ENCODE assay signal across 31 cellular contexts in genomic region chr17:55292094-55292493, GRCh38. TPM values are rescaled to one million over a fixed set of nuclear protein-coding genes. Genes with fewer than 3 reads are reported as not detected.
"Had no signal": no experiment of that assay in that cellular context is flagged by ENCODE, and none has a peak within 500 bp of the region (broad histone marks: within the 10 kb centered on the region; RNA-seq: fewer than 3 reads in every experiment).

No MANE protein-coding gene starts in this region.

- H3K27me3 Mint-ChIP-seq: stimulated activated memory B cell treated with anti-CD40 and anti-IgM and Interleukin-4, amounts not matched to agents 10 μg/mL and 1 μg/mL and 100 μg/mL, for 72 hours; type B pancreatic cell had no signal

- H3K4me2 ChIP-seq: neural progenitor cell, smooth muscle cell had no signal

- ATAC-seq: natural killer cell; psoas muscle; right cardiac atrium; sciatic nerve; stimulated activated memory B cell treated with anti-CD40 and anti-IgM and Interleukin-4, amounts not matched to agents 10 μg/mL and 1 μg/mL and 100 μg/mL, for 72 hours; stimulated activated naive CD8-positive, alpha-beta T cell treated with anti-CD3 and anti-CD28 coated beads, Interleukin-15, amount 100 ng/mL, for 72 hours; stimulated activated naive CD8-positive, alpha-beta T cell treated with anti-CD3 and anti-CD28 coated beads, Interleukin-15, Interleukin-2, amounts not matched to agents 100 U/mL and 50 U/mL, for 24 hours; upper lobe of right lung had no signal

- H3K36me3 Mint-ChIP-seq: natural killer cell; neural progenitor cell; stimulated activated memory B cell treated with anti-CD40 and anti-IgM and Interleukin-4, amounts not matched to agents 10 μg/mL and 1 μg/mL and 100 μg/mL, for 72 hours; type B pancreatic cell had no signal

- H3K4me3 Mint-ChIP-seq: natural killer cell; nephron; neural progenitor cell; stimulated activated memory B cell treated with anti-CD40 and anti-IgM and Interleukin-4, amounts not matched to agents 10 μg/mL and 1 μg/mL and 100 μg/mL, for 72 hours; stimulated activated naive CD8-positive, alpha-beta T cell treated with anti-CD3 and anti-CD28 coated beads, Interleukin-15, amount 100 ng/mL, for 72 hours; type B pancreatic cell had no signal

- H3K27me3 ChIP-seq: neural progenitor cell, ovary, spleen, suprapubic skin, testis, tibial artery, transverse colon, upper lobe of right lung, uterus had no signal

- DNase-seq: natural killer cell; occipital lobe; ovary; posterior cingulate gyrus; psoas muscle; right cardiac atrium; spleen; stimulated activated CD4-positive, alpha-beta T cell treated with anti-CD3 and anti-CD28 coated beads, Interleukin-12 subunit alpha, Interleukin-12 subunit beta, amount 100 ng/mL, for 4 hours; stimulated activated CD4-positive, alpha-beta T cell treated with anti-CD3 and anti-CD28 coated beads, Interleukin-1b, Interleukin-23, amount 100 ng/mL, for 48 hours; stimulated activated CD4-positive, alpha-beta T cell treated with anti-CD3 and anti-CD28 coated beads, Interleukin-4, amount 100 ng/mL, for 1 hour; stimulated activated CD4-positive, alpha-beta T cell treated with anti-CD3 and anti-CD28 coated beads, Interleukin-4, amount 100 ng/mL, for 4 hours; stimulated activated CD8-positive, alpha-beta memory T cell treated with anti-CD3 and anti-CD28 coated beads, Interleukin-4, amount 100 ng/mL, for 48 hours; stimulated activated naive CD4-positive, alpha-beta T cell; stimulated activated naive CD8-positive, alpha-beta T cell treated with anti-CD3 and anti-CD28 coated beads, Interleukin-15, amount 100 ng/mL, for 72 hours; stimulated activated naive CD8-positive, alpha-beta T cell treated with anti-CD3 and anti-CD28 coated beads, Interleukin-15, Interleukin-2, amounts not matched to agents 100 U/mL and 50 U/mL, for 24 hours; substantia nigra; testis; tibial artery; transverse colon; upper lobe of right lung; uterus had no signal

- H3K9me3 ChIP-seq: ovary, suprapubic skin, testis, tibial artery, transverse colon, upper lobe of right lung, uterus had no signal

- H3K27ac ChIP-seq: neural progenitor cell, ovary, parathyroid adenoma, psoas muscle, skin epidermis, spleen, suprapubic skin, testis, tibial artery, transverse colon, upper lobe of right lung, uterus had no signal

- H3K4me1 Mint-ChIP-seq: natural killer cell; neural progenitor cell; stimulated activated naive CD8-positive, alpha-beta T cell treated with anti-CD3 and anti-CD28 coated beads, Interleukin-15, amount 100 ng/mL, for 72 hours had no signal

- H3K27ac Mint-ChIP-seq: natural killer cell; nephron; neural progenitor cell; progenitor cell of endocrine pancreas; stimulated activated memory B cell treated with anti-CD40 and anti-IgM and Interleukin-4, amounts not matched to agents 10 μg/mL and 1 μg/mL and 100 μg/mL, for 72 hours; stimulated activated naive CD8-positive, alpha-beta T cell treated with anti-CD3 and anti-CD28 coated beads, Interleukin-15, amount 100 ng/mL, for 72 hours; type B pancreatic cell had no signal

- H3K36me3 ChIP-seq: neural progenitor cell, ovary, spleen, transverse colon, upper lobe of right lung, uterus had no signal

- H3K4me1 ChIP-seq: neural progenitor cell, parathyroid adenoma, psoas muscle had no signal

- H3K9me3 Mint-ChIP-seq: natural killer cell; neural progenitor cell; stimulated activated memory B cell treated with anti-CD40 and anti-IgM and Interleukin-4, amounts not matched to agents 10 μg/mL and 1 μg/mL and 100 μg/mL, for 72 hours; stimulated activated naive CD8-positive, alpha-beta T cell treated with anti-CD3 and anti-CD28 coated beads, Interleukin-15, amount 100 ng/mL, for 72 hours had no signal

- H3K4me3 ChIP-seq: neural progenitor cell, ovary, psoas muscle, skin epidermis, smooth muscle cell, spleen, suprapubic skin, testis, tibial artery, transverse colon, upper lobe of right lung, uterus had no signal

RNA-seq across cellular contexts. Expression of gene HLF, which starts 27.3 kb away (rescaled TPM):
- total RNA-seq: smooth muscle cell had no signal
